ENCODE assay signal across 23 cellular contexts in the genomic region with DNA sequence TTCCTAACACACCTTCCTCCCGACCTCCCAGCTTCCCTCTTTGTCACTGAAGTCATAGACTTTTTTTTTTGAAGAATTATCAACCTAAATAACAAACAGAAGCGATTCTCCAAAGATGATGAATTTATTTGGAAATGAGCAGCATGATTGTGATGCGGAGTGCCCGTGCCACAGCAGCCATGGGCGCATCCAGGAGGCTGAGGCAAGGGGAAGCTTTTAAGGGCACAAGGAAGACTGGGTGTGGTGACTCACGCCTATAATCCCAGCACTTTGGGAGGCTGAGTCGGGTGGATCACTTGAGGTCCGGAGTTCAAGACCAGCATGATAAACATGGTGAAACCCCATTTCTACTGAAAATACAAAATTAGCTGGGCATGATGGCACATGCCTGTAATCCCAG. TPM values are rescaled to one million over a fixed set of nuclear protein-coding genes. Genes with fewer than 3 reads are reported as not detected.
A peak's percentile ranks its signal among the peaks of the same experiment; 100 is the strongest.
DNase-seq lines count a peak whose midpoint lies in the region; ATAC-seq and TF ChIP-seq lines count a peak whose summit lies in the region.
"Had no signal": no experiment of that assay in that cellular context is flagged by ENCODE, and none has a peak within 500 bp of the region (broad histone marks: within the 10 kb centered on the region; RNA-seq: fewer than 3 reads in every experiment).

No MANE protein-coding gene starts in this region.

- no peaks in the 10 kb centered on the region for H3K36me3 Mint-ChIP-seq in activated CD4-positive, alpha-beta memory T cell treated with anti-CD3 and anti-CD28 coated beads, Interleukin-2, amount 10 ng/mL, durations not matched to agents 7 days and 5 days (ENCODE audit: low read depth)
- no peaks in the 10 kb centered on the region for H3K36me3 Mint-ChIP-seq in activated CD4-positive, alpha-beta memory T cell treated with anti-CD3 and anti-CD28 coated beads for 36 hours
- H3K36me3 Mint-ChIP-seq in activated B cell treated with CpG ODN at 0.5 μM for 24 hours (ENCODE audit: low read depth): no peaks in the 10 kb centered on the region
- H3K36me3 Mint-ChIP-seq: neural progenitor cell had no signal

- TF ChIP-seq CTCF in GM12864 (IDR thresholded peaks at IDR 0.05; ENCODE audit: low read depth, low read length, missing control alignments) (no peak), activated B cell treated with CpG ODN at 0.5 μM for 24 hours (IDR thresholded peaks at IDR 0.05) (no peak)

- H3K27ac Mint-ChIP-seq in activated CD4-positive, alpha-beta memory T cell treated with anti-CD3 and anti-CD28 coated beads, Interleukin-2, amount 10 ng/mL, durations not matched to agents 7 days and 5 days: peak overlapping the region; percentile 47
- H3K27ac Mint-ChIP-seq in activated CD4-positive, alpha-beta memory T cell treated with anti-CD3 and anti-CD28 coated beads for 36 hours: no peak overlapping the region
- peak overlapping the region; percentile 30 for H3K27ac Mint-ChIP-seq in activated B cell treated with CpG ODN at 0.5 μM for 24 hours
- H3K27ac Mint-ChIP-seq: neural progenitor cell had no signal

- ATAC-seq in activated B cell treated with CpG ODN at 0.5 μM for 24 hours (ENCODE audit: low read depth) (no peak), GM18858 (IDR thresholded peaks at IDR 0.05; ENCODE audit: unreplicated experiment) (no peak), HG03571 (IDR thresholded peaks at IDR 0.05; ENCODE audit: unreplicated experiment) (no peak), HG03432 (IDR thresholded peaks at IDR 0.05; ENCODE audit: unreplicated experiment) (no peak)

- peak overlapping the region; percentile 62 for H3K4me3 ChIP-seq in GM12864 (ENCODE audit: low read depth, low read length)
- H3K4me3 ChIP-seq: breast epithelium, mucosa of descending colon, neural progenitor cell had no signal

- DNase-seq in activated CD4-positive, alpha-beta memory T cell treated with anti-CD3 and anti-CD28 coated beads, Interleukin-2, amount 10 ng/mL, durations not matched to agents 7 days and 5 days: no peak
- DNase-seq in activated CD4-positive, alpha-beta memory T cell treated with anti-CD3 and anti-CD28 coated beads for 36 hours: no peak
- no peak for DNase-seq in GM12864 (ENCODE audit: low read depth)
- DNase-seq in activated B cell treated with CpG ODN at 0.5 μM for 24 hours: no peak
- peak; percentile 28 for DNase-seq in mesenteric fat pad (ENCODE audit: low spot score)
- DNase-seq: activated T-cell treated with anti-CD3 and anti-CD28 coated beads, Interleukin-2, amount 50 U/mL, for 24 hours; amygdala; DMS153; foreskin fibroblast; heart left ventricle; mucosa of descending colon; NCI-H1092 treated with DMSO at 0.1 percent for 48 hours; NCI-H1930; NCI-H526; right cardiac atrium; SIG-M5; T1000 had no signal

- H3K4me1 Mint-ChIP-seq in activated CD4-positive, alpha-beta memory T cell treated with anti-CD3 and anti-CD28 coated beads, Interleukin-2, amount 10 ng/mL, durations not matched to agents 7 days and 5 days: peaks cover 48% of the 10 kb centered on the region
- H3K4me1 Mint-ChIP-seq in activated CD4-positive, alpha-beta memory T cell treated with anti-CD3 and anti-CD28 coated beads for 36 hours (ENCODE audit: low read depth): peaks cover 13% of the 10 kb centered on the region
- peaks cover 53% of the 10 kb centered on the region for H3K4me1 Mint-ChIP-seq in activated B cell treated with CpG ODN at 0.5 μM for 24 hours

- CTCF ChIA-PET in activated CD4-positive, alpha-beta memory T cell treated with anti-CD3 and anti-CD28 coated beads, Interleukin-2, amount 10 ng/mL, durations not matched to agents 7 days and 5 days (lab: Charles Lee): interaction anchor here (1.2 to 2.0 kb wide), 4 partner anchors 13 to 321 kb away, joined by 4 to 7 read pairs (median 5); no protein-coding TSS in a partner anchor
- CTCF ChIA-PET in activated CD4-positive, alpha-beta memory T cell treated with anti-CD3 and anti-CD28 coated beads for 36 hours (lab: Charles Lee): interaction anchor here (0.7 to 2.7 kb wide), 4 partner anchors 13 to 119 kb away, joined by 3 to 6 read pairs (median 4); no protein-coding TSS in a partner anchor
- CTCF ChIA-PET in activated B cell treated with CpG ODN at 0.5 μM for 24 hours (lab: Charles Lee): interaction anchor here (0.7 to 2.4 kb wide), 3 partner anchors 11 to 1724 kb away, joined by 3 to 7 read pairs (median 6); no protein-coding TSS in a partner anchor

- intact Hi-C loops in activated CD4-positive, alpha-beta memory T cell treated with anti-CD3 and anti-CD28 coated beads for 36 hours (cut with micrococcal nuclease): no loop called here
- intact Hi-C loops in activated B cell treated with CpG ODN at 0.5 μM for 24 hours (cut with micrococcal nuclease): loop anchor here (5.0 to 10.0 kb wide), 3 partner anchors 543 to 809 kb away; a partner anchor contains a TSS

- POLR2A ChIA-PET in activated CD4-positive, alpha-beta memory T cell treated with anti-CD3 and anti-CD28 coated beads, Interleukin-2, amount 10 ng/mL, durations not matched to agents 7 days and 5 days (lab: Charles Lee): interaction anchor here (2.1 kb wide), 1 partner anchor 28 kb away, joined by 7 read pairs; a partner anchor contains a TSS
- POLR2A ChIA-PET in activated CD4-positive, alpha-beta memory T cell treated with anti-CD3 and anti-CD28 coated beads for 36 hours (lab: Charles Lee): interaction anchor here (0.9 to 1.2 kb wide), 2 partner anchors 11 to 77 kb away, joined by 3 read pairs; no protein-coding TSS in a partner anchor
- POLR2A ChIA-PET in activated B cell treated with CpG ODN at 0.5 μM for 24 hours (lab: Charles Lee): interaction anchor here (1.3 to 1.4 kb wide), 2 partner anchors 15 to 76 kb away, joined by 3 to 4 read pairs; no protein-coding TSS in a partner anchor

- H3K9me3 Mint-ChIP-seq in activated CD4-positive, alpha-beta memory T cell treated with anti-CD3 and anti-CD28 coated beads, Interleukin-2, amount 10 ng/mL, durations not matched to agents 7 days and 5 days: no peaks in the 10 kb centered on the region
- H3K9me3 Mint-ChIP-seq in activated CD4-positive, alpha-beta memory T cell treated with anti-CD3 and anti-CD28 coated beads for 36 hours: no peaks in the 10 kb centered on the region
- no peaks in the 10 kb centered on the region for H3K9me3 Mint-ChIP-seq in activated B cell treated with CpG ODN at 0.5 μM for 24 hours
- H3K9me3 Mint-ChIP-seq: activated T-cell treated with anti-CD3 and anti-CD28 coated beads, Interleukin-2, amount 50 U/mL, for 24 hours; neural progenitor cell had no signal

- H3K27me3 Mint-ChIP-seq in activated CD4-positive, alpha-beta memory T cell treated with anti-CD3 and anti-CD28 coated beads, Interleukin-2, amount 10 ng/mL, durations not matched to agents 7 days and 5 days: peaks cover 2% of the 10 kb centered on the region
- peaks cover 6% of the 10 kb centered on the region for H3K27me3 Mint-ChIP-seq in activated CD4-positive, alpha-beta memory T cell treated with anti-CD3 and anti-CD28 coated beads for 36 hours
- peaks cover 10% of the 10 kb centered on the region for H3K27me3 Mint-ChIP-seq in activated B cell treated with CpG ODN at 0.5 μM for 24 hours
- H3K27me3 Mint-ChIP-seq: activated T-cell treated with anti-CD3 and anti-CD28 coated beads, Interleukin-2, amount 50 U/mL, for 24 hours had no signal

- peak overlapping the region; percentile 66 for H3K4me3 Mint-ChIP-seq in activated CD4-positive, alpha-beta memory T cell treated with anti-CD3 and anti-CD28 coated beads, Interleukin-2, amount 10 ng/mL, durations not matched to agents 7 days and 5 days
- no peak overlapping the region for H3K4me3 Mint-ChIP-seq in activated CD4-positive, alpha-beta memory T cell treated with anti-CD3 and anti-CD28 coated beads for 36 hours
- H3K4me3 Mint-ChIP-seq in activated B cell treated with CpG ODN at 0.5 μM for 24 hours: peak overlapping the region; percentile 53
- H3K4me3 Mint-ChIP-seq: activated T-cell treated with anti-CD3 and anti-CD28 coated beads, Interleukin-2, amount 50 U/mL, for 24 hours; neural progenitor cell had no signal

RNA-seq across cellular contexts. Expression of a gene that starts 16.2 kb away (rescaled TPM):
- total RNA-seq in activated CD4-positive, alpha-beta memory T cell treated with anti-CD3 and anti-CD28 coated beads, Interleukin-2, amount 10 ng/mL, durations not matched to agents 7 days and 5 days: 10 to 100 TPM; 25.1 to 26.4 TPM
- total RNA-seq in activated CD4-positive, alpha-beta memory T cell treated with anti-CD3 and anti-CD28 coated beads for 36 hours: 10 to 100 TPM; 11.8 TPM
- 0.22 TPM in 1 of 2 replicates, not detected in the other for total RNA-seq in activated B cell treated with CpG ODN at 0.5 μM for 24 hours
- total RNA-seq in mesenteric fat pad: 22.0 TPM
- total RNA-seq: kidney epithelial cell had no signal

RNA-seq across cellular contexts. Expression of a gene that starts 55.1 kb away (rescaled TPM):
- total RNA-seq in activated CD4-positive, alpha-beta memory T cell treated with anti-CD3 and anti-CD28 coated beads, Interleukin-2, amount 10 ng/mL, durations not matched to agents 7 days and 5 days: 1 to 10 TPM; 6.4 to 7.1 TPM
- total RNA-seq in activated CD4-positive, alpha-beta memory T cell treated with anti-CD3 and anti-CD28 coated beads for 36 hours: 1 to 10 TPM; 6.0 to 6.8 TPM
- 8.0 and 8.8 TPM in 2 replicates for total RNA-seq in activated B cell treated with CpG ODN at 0.5 μM for 24 hours
- total RNA-seq in mesenteric fat pad: 1.6 TPM

Comparison
In these comparisons a context has a peak if more than half of its experiments do, and no peak if none do; other contexts are left out.
1. RNA of a gene that starts 16.2 kb away (total RNA-seq): 25.1 to 26.4 TPM in activated CD4-positive, alpha-beta memory T cell treated with anti-CD3 and anti-CD28 coated beads, Interleukin-2, amount 10 ng/mL, durations not matched to agents 7 days and 5 days, 22.0 TPM in mesenteric fat pad (single experiment) and 11.8 TPM in activated CD4-positive, alpha-beta memory T cell treated with anti-CD3 and anti-CD28 coated beads for 36 hours; 0.22 TPM in activated B cell treated with CpG ODN at 0.5 μM for 24 hours; every median in the first group is over 10 times any median in the second.